23 cellular contexts compared by ENCODE assay signal in genomic region chr11:92298238-92298565, GRCh38.
"Had no signal": no experiment of that assay in that cellular context is flagged by ENCODE, and none has a peak within 500 bp of the region (broad histone marks: within the 10 kb centered on the region; RNA-seq: fewer than 3 reads in every experiment).

No MANE protein-coding gene starts in this region.

- H3K36me3 Mint-ChIP-seq: activated CD4-positive, alpha-beta memory T cell treated with anti-CD3 and anti-CD28 coated beads for 36 hours; activated naive CD8-positive, alpha-beta T cell; brain; IgD-negative memory B cell had no signal

- H3K27me3 Mint-ChIP-seq: activated B cell treated with CpG ODN at 0.5 μM for 24 hours; activated CD4-positive, alpha-beta memory T cell treated with anti-CD3 and anti-CD28 coated beads for 36 hours; activated CD4-positive, alpha-beta T cell treated with anti-CD3 and anti-CD28 coated beads, Interleukin-2, amount 10 ng/mL, durations not matched to agents 24 days and 14 days; activated naive CD8-positive, alpha-beta T cell; brain; central memory CD8-positive, alpha-beta T cell; IgD-negative memory B cell had no signal

- H3K4me1 Mint-ChIP-seq: activated B cell treated with CpG ODN at 0.5 μM for 24 hours; activated CD4-positive, alpha-beta T cell treated with anti-CD3 and anti-CD28 coated beads, Interleukin-2, amount 10 ng/mL, durations not matched to agents 24 days and 14 days; central memory CD8-positive, alpha-beta T cell; IgD-negative memory B cell had no signal

- H3K9me3 Mint-ChIP-seq: activated CD4-positive, alpha-beta memory T cell treated with anti-CD3 and anti-CD28 coated beads for 36 hours; activated CD4-positive, alpha-beta T cell treated with anti-CD3 and anti-CD28 coated beads, Interleukin-2, amount 10 ng/mL, durations not matched to agents 24 days and 14 days; brain had no signal

- DNase-seq: activated B cell treated with CpG ODN at 0.5 μM for 24 hours; activated CD4-positive, alpha-beta memory T cell treated with anti-CD3 and anti-CD28 coated beads for 36 hours; activated CD4-positive, alpha-beta T cell treated with anti-CD3 and anti-CD28 coated beads for 1 hour; activated CD4-positive, alpha-beta T cell treated with anti-CD3 and anti-CD28 coated beads, Interleukin-2, amount 10 ng/mL, durations not matched to agents 24 days and 14 days; activated CD8-positive, alpha-beta memory T cell treated with anti-CD3 and anti-CD28 coated beads for 24 hours; activated effector memory CD4-positive, alpha-beta T cell treated with anti-CD3 and anti-CD28 coated beads, Interleukin-2, amount 50 U/mL, for 16 hours; activated naive CD4-positive, alpha-beta T cell treated with anti-CD3 and anti-CD28 coated beads for 36 hours; activated T-cell treated with anti-CD3 and anti-CD28 coated beads, Interleukin-2, amount 50 U/mL, for 4 hours; amygdala; KG1; MV-4-11; NCI-H1092 treated with DMSO at 0.1 percent for 48 hours; NCI-H1417 treated with DMSO at 0.1 percent for 48 hours; NCI-H1694; NCI-H2081; NCI-H2171 treated with DMSO at 0.1 percent for 48 hours; NCI-H226; NCI-H526 had no signal

- H3K4me3 Mint-ChIP-seq: activated B cell treated with CpG ODN at 0.5 μM for 24 hours; activated CD4-positive, alpha-beta memory T cell treated with anti-CD3 and anti-CD28 coated beads for 36 hours; activated CD4-positive, alpha-beta T cell treated with anti-CD3 and anti-CD28 coated beads, Interleukin-2, amount 10 ng/mL, durations not matched to agents 24 days and 14 days; activated naive CD4-positive, alpha-beta T cell treated with anti-CD3 and anti-CD28 coated beads for 36 hours; activated naive CD8-positive, alpha-beta T cell; activated T-cell treated with anti-CD3 and anti-CD28 coated beads, Interleukin-2, amount 50 U/mL, for 4 hours; brain; central memory CD8-positive, alpha-beta T cell; IgD-negative memory B cell; T-helper 1 cell treated with Interleukin-12 subunit alpha and Interleukin-12 subunit beta and Interleukin-4 antibody, amounts not matched to agents 30 μg/mL and 1 μg/mL, for 36 hours had no signal

- ATAC-seq: activated T-cell treated with anti-CD3 and anti-CD28 coated beads, Interleukin-2, amount 50 U/mL, for 4 hours had no signal

- H3K27ac Mint-ChIP-seq: activated B cell treated with CpG ODN at 0.5 μM for 24 hours; activated CD4-positive, alpha-beta memory T cell treated with anti-CD3 and anti-CD28 coated beads for 36 hours; activated CD4-positive, alpha-beta T cell treated with anti-CD3 and anti-CD28 coated beads, Interleukin-2, amount 10 ng/mL, durations not matched to agents 24 days and 14 days; activated naive CD4-positive, alpha-beta T cell treated with anti-CD3 and anti-CD28 coated beads for 36 hours; activated naive CD8-positive, alpha-beta T cell; IgD-negative memory B cell; T-helper 1 cell treated with Interleukin-12 subunit alpha and Interleukin-12 subunit beta and Interleukin-4 antibody, amounts not matched to agents 30 μg/mL and 1 μg/mL, for 36 hours had no signal
